ENCODE assay signal across 1 cellular context in genomic region chr22:29553391-29554224, GRCh38.
TF ChIP-seq lines count a peak whose summit lies in the region.

Gene THOC5, minus strand, starts transcription at chr22:29553757. Its CDS starts 4,610 bp downstream, at chr22:29549147.

TF ChIP-seq in K562, 482 proteins besides CTCF, POLR2A, EP300 and RAD21 (continued from another document and continues in another):
- TF ChIP-seq ATF2 (CRISPR knock-in tag; IDR thresholded peaks at IDR 0.05) (no peak), ZSCAN29 (IDR thresholded peaks at IDR 0.05) (no peak), SNIP1 (IDR thresholded peaks at IDR 0.05; ENCODE audit: low read depth) (peak; percentile 79), ELK3 (CRISPR knock-in tag; IDR thresholded peaks at IDR 0.05) (no peak), SRSF1 (IDR thresholded peaks at IDR 0.05; ENCODE audit: low read depth, low read length) (no peak), ZNF165 (CRISPR knock-in tag; IDR thresholded peaks at IDR 0.05; ENCODE audit: borderline replicate concordance) (no peak), PKNOX1 (IDR thresholded peaks at IDR 0.05) (peak; percentile 60), ZNF408 (CRISPR knock-in tag; IDR thresholded peaks at IDR 0.05; ENCODE audit: low read depth) (no peak), ZNF76 (CRISPR knock-in tag; IDR thresholded peaks at IDR 0.05; ENCODE audit: borderline replicate concordance) (no peak), SIN3A (IDR thresholded peaks at IDR 0.05; ENCODE audit: borderline replicate concordance in 2 of 2, control insufficient read depth in 1 of 2, low read depth in 2 of 2, low read length in 2 of 2) (peak; percentile 56 to 84; a peak in 2 of 4 replicates), ILF3 (IDR thresholded peaks at IDR 0.05; ENCODE audit: borderline replicate concordance) (no peak), MCM3 (IDR thresholded peaks at IDR 0.05) (no peak), ZBED1 (IDR thresholded peaks at IDR 0.05) (no peak), CHCHD3 (CRISPR knock-in tag; IDR thresholded peaks at IDR 0.05) (no peak), ZNF175 (CRISPR knock-in tag; IDR thresholded peaks at IDR 0.05; ENCODE audit: low read depth) (no peak), ZFP30 (CRISPR knock-in tag; IDR thresholded peaks at IDR 0.05; ENCODE audit: borderline replicate concordance) (no peak), ATF1 (CRISPR knock-in tag; IDR thresholded peaks at IDR 0.05) (no peak), ATF1 (tag; IDR thresholded peaks at IDR 0.05) (peak; percentile 63), ARID3A (IDR thresholded peaks at IDR 0.05; ENCODE audit: borderline replicate concordance, low read depth, low read length) (peak; percentile 96; the same call in 1 of the 2 replicates), ERF (CRISPR knock-in tag; IDR thresholded peaks at IDR 0.05) (no peak), L3MBTL2 (IDR thresholded peaks at IDR 0.05) (peak; percentile 64; the same call in 1 of the 2 replicates), ZNF395 (CRISPR knock-in tag; IDR thresholded peaks at IDR 0.05) (no peak), CREM (IDR thresholded peaks at IDR 0.05; ENCODE audit: low read depth) (peak; percentile 67), ZNF140 (CRISPR knock-in tag; IDR thresholded peaks at IDR 0.05) (no peak), POLR2G (IDR thresholded peaks at IDR 0.05; ENCODE audit: low read depth, low read length) (peak; percentile 90), RBFOX2 (IDR thresholded peaks at IDR 0.05; ENCODE audit: low read depth, low read length) (peak; percentile 88), HOMEZ (CRISPR knock-in tag; IDR thresholded peaks at IDR 0.05) (no peak), RFX1 (IDR thresholded peaks at IDR 0.05) (no peak), NFXL1 (CRISPR knock-in tag; IDR thresholded peaks at IDR 0.05) (no peak), ARHGAP35 (IDR thresholded peaks at IDR 0.05; ENCODE audit: partially characterized antibody) (no peak), ZFP91 (CRISPR knock-in tag; IDR thresholded peaks at IDR 0.05) (no peak), ETV6 (IDR thresholded peaks at IDR 0.05; ENCODE audit: borderline replicate concordance in 1 of 2, low read depth in 2 of 2, low read length in 1 of 2) (0 out of 4 replicates have a peak, but pooled peaks of 1 of the 2 experiments have one; percentile 39), ETV6 (CRISPR knock-in tag; IDR thresholded peaks at IDR 0.05; ENCODE audit: borderline replicate concordance) (no peak), LCOR (CRISPR knock-in tag; IDR thresholded peaks at IDR 0.05) (no peak), NKRF (IDR thresholded peaks at IDR 0.05; ENCODE audit: borderline replicate concordance) (peak; percentile 79), SOX6 (IDR thresholded peaks at IDR 0.05) (peak; percentile 59; the same call in 1 of the 2 replicates), ZNF785 (CRISPR knock-in tag; IDR thresholded peaks at IDR 0.05) (no peak), MAFG (tag; conservative IDR thresholded peaks at IDR 0.05) (no peak), GABPA (tag; conservative IDR thresholded peaks at IDR 0.05; ENCODE audit: low read depth) (peak; percentile 98), ZNF518B (CRISPR knock-in tag; IDR thresholded peaks at IDR 0.05) (no peak), TGIF2 (CRISPR knock-in tag; IDR thresholded peaks at IDR 0.05) (no peak), NRF1 (conservative IDR thresholded peaks at IDR 0.05 in 1 of 2, IDR thresholded peaks at IDR 0.05 in 1 of 2) (peak; percentile 76 to 78), SUPT5H (IDR thresholded peaks at IDR 0.05) (peak; percentile 75), ZBTB9 (CRISPR knock-in tag; IDR thresholded peaks at IDR 0.05) (no peak), FOXK2 (conservative IDR thresholded peaks at IDR 0.05 in 1 of 2, IDR thresholded peaks at IDR 0.05 in 1 of 2; ENCODE audit: low read depth in 2 of 2) (peak; percentile 98 to 99), MTA3 (IDR thresholded peaks at IDR 0.05; ENCODE audit: borderline replicate concordance) (0 out of 2 replicates have a peak, but pooled peaks have one; percentile 44), NR0B1 (IDR thresholded peaks at IDR 0.05; ENCODE audit: partially characterized antibody) (no peak)
